ENCODE assay signal across 9 cellular contexts in the genomic region with DNA sequence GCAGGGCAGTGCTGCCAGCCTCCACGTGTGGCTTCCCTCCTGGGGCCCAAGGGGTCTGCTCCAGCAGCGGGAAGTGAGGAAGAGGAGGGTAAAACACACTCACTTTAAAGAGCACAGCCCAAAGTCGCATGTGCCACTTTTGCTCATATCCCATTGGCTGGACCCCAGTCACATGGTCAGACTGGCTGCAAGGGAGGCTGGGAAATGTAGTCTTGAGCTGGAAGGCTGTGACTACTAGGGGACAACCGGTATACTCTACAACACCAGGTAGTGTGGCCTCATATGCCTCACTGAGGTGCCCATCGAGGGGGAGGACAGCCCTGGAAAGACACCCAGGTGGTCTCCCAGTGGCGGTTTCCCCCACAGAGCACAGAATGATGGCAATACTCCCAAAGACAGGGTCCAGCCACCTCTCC. TPM values are rescaled to one million over a fixed set of nuclear protein-coding genes. Genes with fewer than 3 reads are reported as not detected.
DNase-seq lines count a peak whose midpoint lies in the region; ATAC-seq and TF ChIP-seq lines count a peak whose summit lies in the region.
"Had no signal": no experiment of that assay in that cellular context is flagged by ENCODE, and none has a peak within 500 bp of the region (broad histone marks: within the 10 kb centered on the region; RNA-seq: fewer than 3 reads in every experiment).

No MANE protein-coding gene starts in this region.

- CTCF ChIA-PET in Caco-2 (lab: Charles Lee), result interaction anchor here (0.6 to 0.9 kb wide), 2 partner anchors 43 to 955 kb away, joined by 3 to 4 read pairs; a partner anchor contains a TSS

- no peak for TF ChIP-seq CTCF in Caco-2 (IDR thresholded peaks at IDR 0.05; ENCODE audit: insufficient read depth in 1 of 2, low read depth in 1 of 2, low read length in 1 of 2, severe bottlenecking in 1 of 2, unreplicated experiment in 1 of 2)
- TF ChIP-seq CTCF in WERI-Rb-1 (IDR thresholded peaks at IDR 0.05; ENCODE audit: low read depth, low read length), result no peak
- TF ChIP-seq CTCF in colonic mucosa (IDR thresholded peaks at IDR 0.05), result no peak
- TF ChIP-seq CTCF in lung (IDR thresholded peaks at IDR 0.05; ENCODE audit: control extremely low read depth, extremely low read depth), result no peak

- intact Hi-C loops in Caco-2 (cut with micrococcal nuclease; ENCODE audit: unreplicated experiment) (loop anchor here (2.0 kb wide), 1 partner anchor 46 kb away; a partner anchor contains a TSS), colonic mucosa (cut with DNase I) (no loop called here)

- no peak overlapping the region for H3K9ac ChIP-seq in colonic mucosa (ENCODE audit: low read depth in 2 of 2, low read length in 2 of 2)

- H3K9me3 ChIP-seq in Caco-2, result no peaks in the 10 kb centered on the region; the same call in 1 of the 2 replicates
- no peaks in the 10 kb centered on the region for H3K9me3 ChIP-seq in WERI-Rb-1 (ENCODE audit: severe bottlenecking)
- no peaks in the 10 kb centered on the region for H3K9me3 ChIP-seq in colonic mucosa
- peaks cover 0 to 3% of the 10 kb centered on the region in 2 donors for H3K9me3 ChIP-seq in lung (ENCODE audit: control insufficient read depth in 2 of 2, insufficient read depth in 1 of 2, low read length in 1 of 2)
- H3K9me3 ChIP-seq: upper lobe of left lung had no signal

- WGBS in lung, 2 donors, result 19 to 32% methylated on average over 6 of the region's 6 CpGs

- POLR2A ChIA-PET in Caco-2 (lab: Charles Lee), result no interaction called here

- no peak overlapping the region for H3K27ac Mint-ChIP-seq in Caco-2 (ENCODE audit: unreplicated experiment)

- H3K4me3 Mint-ChIP-seq in Caco-2 (ENCODE audit: unreplicated experiment), result no peak overlapping the region

- no peaks in the 10 kb centered on the region for H3K9me3 Mint-ChIP-seq in Caco-2 (ENCODE audit: unreplicated experiment)

- H3K27ac ChIP-seq in WERI-Rb-1 (no peak overlapping the region), colonic mucosa (no peak overlapping the region), lung (ENCODE audit: low read depth in 1 of 2, low read length in 1 of 2) (no peak overlapping the region), substantia nigra (ENCODE audit: low read depth, low read length, poor library complexity, severe bottlenecking) (no peak overlapping the region)
- H3K27ac ChIP-seq: upper lobe of left lung had no signal

- no peak overlapping the region for H3K4me3 ChIP-seq in Caco-2 (ENCODE audit: low read depth, low read length)
- no peak overlapping the region for H3K4me3 ChIP-seq in Jurkat, Clone E6-1 (ENCODE audit: low read length)
- no peak overlapping the region for H3K4me3 ChIP-seq in WERI-Rb-1 (ENCODE audit: low read depth, low read length)
- H3K4me3 ChIP-seq in colonic mucosa, result no peak overlapping the region
- H3K4me3 ChIP-seq in lung, result no peak overlapping the region
- H3K4me3 ChIP-seq: upper lobe of left lung had no signal

- BruUV-seq in Caco-2 (replicated peaks; lab: Mats Ljungman, UMichigan), result no TSS peak

- H3K27me3 ChIP-seq in Caco-2 (replicated peaks; ENCODE audit: control insufficient read depth, insufficient read depth, low read length) (no peaks in the 10 kb centered on the region), WERI-Rb-1 (ENCODE audit: insufficient read depth, low read depth, severe bottlenecking) (no peaks in the 10 kb centered on the region), colonic mucosa (no peaks in the 10 kb centered on the region), lung (ENCODE audit: control insufficient read depth, insufficient read depth) (no peaks in the 10 kb centered on the region)
- H3K27me3 ChIP-seq: upper lobe of left lung had no signal

- no peaks in the 10 kb centered on the region for H3K36me3 Mint-ChIP-seq in Caco-2 (ENCODE audit: insufficient read depth, unreplicated experiment)

- H3K4me1 ChIP-seq in Caco-2 (peaks cover 7% of the 10 kb centered on the region; the same call in 1 of the 2 replicates), colonic mucosa (no peaks in the 10 kb centered on the region), lung (ENCODE audit: control insufficient read depth in 2 of 2, insufficient read depth in 2 of 2, low read length in 2 of 2) (no peaks in the 10 kb centered on the region)
- H3K4me1 ChIP-seq: upper lobe of left lung had no signal

- no peaks in the 10 kb centered on the region for H3K27me3 Mint-ChIP-seq in Caco-2 (ENCODE audit: insufficient read depth, unreplicated experiment)

- peak; percentile 65 to 69 for DNase-seq in Caco-2
- DNase-seq in Jurkat, Clone E6-1 (ENCODE audit: low read depth, low spot score), result peak; percentile 63
- peak; percentile 61 for DNase-seq in WERI-Rb-1
- DNase-seq in colonic mucosa, result peak; percentile 63
- DNase-seq in lung (ENCODE audit: low spot score), result peak; percentile 51
- peak in 38 of 49 donors; percentile 14 to 84 (median 48) for DNase-seq in substantia nigra (lab: John Stamatoyannopoulos, UW)
- no peak for DNase-seq in NCI-H1048 (lab: John Stamatoyannopoulos, UW)
- DNase-seq in NCI-H2029 treated with DMSO at 0.1 percent for 48 hours (lab: John Stamatoyannopoulos, UW), result no peak

- no peaks in the 10 kb centered on the region for H3K36me3 ChIP-seq in Caco-2 (ENCODE audit: control insufficient read depth, insufficient read depth, low read length)
- no peaks in the 10 kb centered on the region for H3K36me3 ChIP-seq in WERI-Rb-1
- H3K36me3 ChIP-seq in colonic mucosa, result no peaks in the 10 kb centered on the region
- H3K36me3 ChIP-seq in lung (ENCODE audit: control insufficient read depth in 2 of 2, insufficient read depth in 2 of 2, low read length in 2 of 2), result no peaks in the 10 kb centered on the region
- H3K36me3 ChIP-seq: upper lobe of left lung had no signal

- peak; percentile 53 for ATAC-seq in lung (ENCODE audit: insufficient read depth, low FRiP score)

- H3K4me1 Mint-ChIP-seq in Caco-2 (ENCODE audit: low read depth, unreplicated experiment), result no peaks in the 10 kb centered on the region

RNA-seq across cellular contexts. Expression of a gene that starts 45.2 kb away (rescaled TPM):
- 47.5 and 55.0 TPM in 2 replicates for total RNA-seq in Caco-2 (2022)
- polyA plus RNA-seq in Jurkat, Clone E6-1 (2012; ENCODE audit: insufficient read depth, insufficient read length), result 7.3 TPM
- total RNA-seq in colonic mucosa, result 100 to 1,000 TPM; 133 to 182 TPM
- total RNA-seq in lung, result 10 to 100 TPM; 32.5 to 44.3 TPM
- polyA plus RNA-seq in lung, result 10 to 100 TPM in 1 of 2 donors, 1 to 10 TPM in 1; 6.5 to 24.0 TPM

Comparison
In these comparisons a context has a peak if more than half of its experiments do, and no peak if none do; other contexts are left out.
1. DNase-seq: peak in Caco-2 (2 of 2), Jurkat, Clone E6-1 (single experiment), WERI-Rb-1 (single experiment), colonic mucosa (single experiment), lung (single experiment) and substantia nigra (38 of 49); none in NCI-H1048 (single experiment) and NCI-H2029 treated with DMSO at 0.1 percent for 48 hours (single experiment).